9 cellular contexts compared by ENCODE assay signal in the genomic region with DNA sequence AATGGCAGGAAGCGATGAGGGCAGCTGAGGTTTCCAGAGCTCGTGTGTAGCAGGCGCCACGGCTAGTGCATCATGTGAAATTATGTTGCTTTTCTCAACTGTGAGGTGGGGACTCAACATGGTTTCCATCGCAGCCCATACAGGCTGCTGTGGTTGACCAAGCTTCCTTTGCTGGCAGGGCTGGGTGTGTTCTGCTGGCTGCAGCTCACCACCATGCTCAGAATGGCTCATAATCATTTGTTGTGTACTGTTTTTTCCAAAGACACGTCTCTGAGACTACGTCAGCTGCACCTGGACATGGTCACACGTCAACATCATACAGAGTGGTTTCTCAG. TPM values are rescaled to one million over a fixed set of nuclear protein-coding genes. Genes with fewer than 3 reads are reported as not detected.
DNase-seq lines count a peak whose midpoint lies in the region; ATAC-seq and TF ChIP-seq lines count a peak whose summit lies in the region.
"Had no signal": no experiment of that assay in that cellular context is flagged by ENCODE, and none has a peak within 500 bp of the region (broad histone marks: within the 10 kb centered on the region; RNA-seq: fewer than 3 reads in every experiment).

No MANE protein-coding gene starts in this region.

- ATAC-seq in left ventricle myocardium superior (peak; percentile 24), HG03342 (IDR thresholded peaks at IDR 0.05; ENCODE audit: unreplicated experiment) (peak; percentile 90), foreskin keratinocyte (no peak)
- peak; percentile 95 for ATAC-seq in naive thymus-derived CD4-positive, alpha-beta T cell

- no peaks in the 10 kb centered on the region for H3K36me3 ChIP-seq in right atrium auricular region
- H3K36me3 ChIP-seq in naive thymus-derived CD4-positive, alpha-beta T cell (ENCODE audit: control insufficient read depth in 2 of 3, insufficient read depth in 3 of 3, low read length in 3 of 3): no peaks in the 10 kb centered on the region

- no peak overlapping the region for H3K27ac ChIP-seq in right atrium auricular region
- H3K27ac ChIP-seq in naive thymus-derived CD4-positive, alpha-beta T cell (ENCODE audit: low read depth, low read length): peak overlapping the region; percentile 92
- H3K27ac ChIP-seq in foreskin keratinocyte: no peak overlapping the region

- DNase-seq in left ventricle myocardium superior: no peak
- DNase-seq in right atrium auricular region (ENCODE audit: low spot score): no peak
- peak; percentile 94 for DNase-seq in activated CD4-positive, alpha-beta T cell treated with anti-CD3 and anti-CD28 coated beads, Interleukin-2, amount 10 ng/mL, durations not matched to agents 7 days and 5 days
- DNase-seq in naive thymus-derived CD4-positive, alpha-beta T cell: peak; percentile 51 to 97 (median 94)
- DNase-seq in NCI-H526 treated with DMSO at 0.1 percent for 48 hours (lab: John Stamatoyannopoulos, UW): no peak
- DNase-seq in foreskin keratinocyte: no peak
- DNase-seq in mesenteric fat pad (ENCODE audit: low spot score): no peak

- H3K27me3 ChIP-seq in right atrium auricular region (no peaks in the 10 kb centered on the region), foreskin keratinocyte (no peaks in the 10 kb centered on the region)
- H3K27me3 ChIP-seq in naive thymus-derived CD4-positive, alpha-beta T cell (ENCODE audit: control insufficient read depth in 2 of 2, insufficient read depth in 2 of 2, low read length in 2 of 2): no peaks in the 10 kb centered on the region

- peaks cover 41% of the 10 kb centered on the region for H3K36me3 Mint-ChIP-seq in activated CD4-positive, alpha-beta T cell treated with anti-CD3 and anti-CD28 coated beads, Interleukin-2, amount 10 ng/mL, durations not matched to agents 7 days and 5 days (ENCODE audit: low read depth)
- peaks cover 0 to 16% (median 3%) of the 10 kb centered on the region in 5 donors for H3K36me3 Mint-ChIP-seq in naive thymus-derived CD4-positive, alpha-beta T cell

- H3K4me1 ChIP-seq in right atrium auricular region (no peaks in the 10 kb centered on the region), foreskin keratinocyte (no peaks in the 10 kb centered on the region)
- peaks cover 82 to 87% of the 10 kb centered on the region in 2 donors for H3K4me1 ChIP-seq in naive thymus-derived CD4-positive, alpha-beta T cell (ENCODE audit: control insufficient read depth in 2 of 2, insufficient read depth in 2 of 2, low read length in 2 of 2)

- peak overlapping the region; percentile 56 for H3K4me3 Mint-ChIP-seq in activated CD4-positive, alpha-beta T cell treated with anti-CD3 and anti-CD28 coated beads, Interleukin-2, amount 10 ng/mL, durations not matched to agents 7 days and 5 days
- peak overlapping the region; percentile 76 to 90 (median 82) for H3K4me3 Mint-ChIP-seq in naive thymus-derived CD4-positive, alpha-beta T cell

- H3K9me3 ChIP-seq in right atrium auricular region: no peaks in the 10 kb centered on the region
- no peaks in the 10 kb centered on the region for H3K9me3 ChIP-seq in naive thymus-derived CD4-positive, alpha-beta T cell (ENCODE audit: control insufficient read depth in 2 of 3, low read length in 3 of 3)

- peaks cover 1% of the 10 kb centered on the region for H3K9me3 Mint-ChIP-seq in activated CD4-positive, alpha-beta T cell treated with anti-CD3 and anti-CD28 coated beads, Interleukin-2, amount 10 ng/mL, durations not matched to agents 7 days and 5 days
- H3K9me3 Mint-ChIP-seq in naive thymus-derived CD4-positive, alpha-beta T cell: peaks cover 0 to 4% (median under 1%) of the 10 kb centered on the region in 11 donors

- POLR2A ChIA-PET in activated CD4-positive, alpha-beta T cell treated with anti-CD3 and anti-CD28 coated beads, Interleukin-2, amount 10 ng/mL, durations not matched to agents 7 days and 5 days (lab: Charles Lee): interaction anchor here (1.1 kb wide), 1 partner anchor 17 kb away, joined by 3 read pairs; no protein-coding TSS in a partner anchor
- POLR2A ChIA-PET in naive thymus-derived CD4-positive, alpha-beta T cell (lab: Charles Lee): interaction anchor here (0.7 to 1.6 kb wide), 22 partner anchors 8 to 131 kb away, joined by 3 to 49 read pairs (median 5); partner anchors contain the start of gene RASA3

- H3K27me3 Mint-ChIP-seq in activated CD4-positive, alpha-beta T cell treated with anti-CD3 and anti-CD28 coated beads, Interleukin-2, amount 10 ng/mL, durations not matched to agents 7 days and 5 days: no peaks in the 10 kb centered on the region
- H3K27me3 Mint-ChIP-seq in naive thymus-derived CD4-positive, alpha-beta T cell: peaks cover 0 to 17% (median 0%) of the 10 kb centered on the region in 5 donors

- H3K4me3 ChIP-seq in right atrium auricular region: no peak overlapping the region
- no peak overlapping the region for H3K4me3 ChIP-seq in naive thymus-derived CD4-positive, alpha-beta T cell (ENCODE audit: low read length)

- CTCF ChIA-PET in activated CD4-positive, alpha-beta T cell treated with anti-CD3 and anti-CD28 coated beads, Interleukin-2, amount 10 ng/mL, durations not matched to agents 7 days and 5 days (lab: Charles Lee): interaction anchor here (0.7 to 1.5 kb wide), 14 partner anchors 10 to 119 kb away, joined by 3 to 6 read pairs (median 3); no protein-coding TSS in a partner anchor
- CTCF ChIA-PET in naive thymus-derived CD4-positive, alpha-beta T cell (lab: Charles Lee): interaction anchor here (0.7 to 1.6 kb wide), 10 partner anchors 11 to 78 kb away, joined by 3 to 12 read pairs (median 5); partner anchors contain the start of gene RASA3

- peak overlapping the region; percentile 97 for H3K27ac Mint-ChIP-seq in activated CD4-positive, alpha-beta T cell treated with anti-CD3 and anti-CD28 coated beads, Interleukin-2, amount 10 ng/mL, durations not matched to agents 7 days and 5 days
- peak overlapping the region; percentile 92 to 100 (median 100) for H3K27ac Mint-ChIP-seq in naive thymus-derived CD4-positive, alpha-beta T cell

- peaks cover 86% of the 10 kb centered on the region for H3K4me1 Mint-ChIP-seq in activated CD4-positive, alpha-beta T cell treated with anti-CD3 and anti-CD28 coated beads, Interleukin-2, amount 10 ng/mL, durations not matched to agents 7 days and 5 days
- H3K4me1 Mint-ChIP-seq in naive thymus-derived CD4-positive, alpha-beta T cell: peaks cover 64 to 88% (median 85%) of the 10 kb centered on the region in 7 donors

- TF ChIP-seq CTCF in right atrium auricular region (IDR thresholded peaks at IDR 0.05) (no peak), foreskin keratinocyte (conservative IDR thresholded peaks at IDR 0.05) (no peak)

- intact Hi-C loops in left ventricle myocardium superior (cut with micrococcal nuclease): no loop called here
- intact Hi-C loops in naive thymus-derived CD4-positive, alpha-beta T cell (cut with micrococcal nuclease): loop anchor here (1.0 kb wide), 7 partner anchors 8 to 78 kb away; no protein-coding TSS in a partner anchor

RNA-seq across cellular contexts. Expression of gene RASA3, which starts 16.1 kb away (rescaled TPM):
- total RNA-seq in left ventricle myocardium superior: 12.3 TPM
- 10 to 100 TPM; 10.2 to 13.2 TPM for total RNA-seq in right atrium auricular region
- 100 to 1,000 TPM; 114 to 115 TPM for total RNA-seq in activated CD4-positive, alpha-beta T cell treated with anti-CD3 and anti-CD28 coated beads, Interleukin-2, amount 10 ng/mL, durations not matched to agents 7 days and 5 days
- total RNA-seq in naive thymus-derived CD4-positive, alpha-beta T cell: 100 to 1,000 TPM; 110 to 227 (median 199) TPM
- polyA plus RNA-seq in naive thymus-derived CD4-positive, alpha-beta T cell: 100 to 1,000 TPM; 109 to 195 TPM
- 7.7 and 9.2 TPM in 2 replicates for total RNA-seq in foreskin keratinocyte
- polyA plus RNA-seq in foreskin keratinocyte: 4.1 and 4.8 TPM in 2 replicates
- 102 TPM for total RNA-seq in mesenteric fat pad

RNA-seq across cellular contexts. Expression of gene CFAP97D2, which starts 30.6 kb away (rescaled TPM):
- total RNA-seq in left ventricle myocardium superior: not detected
- not detected for total RNA-seq in right atrium auricular region
- not detected for total RNA-seq in activated CD4-positive, alpha-beta T cell treated with anti-CD3 and anti-CD28 coated beads, Interleukin-2, amount 10 ng/mL, durations not matched to agents 7 days and 5 days
- 1 to 10 TPM in 1 of 5 experiments, under 1 TPM in 1, not detected in 3; 0.27 to 1.1 TPM for total RNA-seq in naive thymus-derived CD4-positive, alpha-beta T cell
- polyA plus RNA-seq in naive thymus-derived CD4-positive, alpha-beta T cell: under 1 TPM in 1 of 2 donors, not detected in 1; 0.33 TPM
- total RNA-seq in foreskin keratinocyte: not detected in 2 replicates
- not detected in 2 replicates for polyA plus RNA-seq in foreskin keratinocyte
- total RNA-seq in mesenteric fat pad: not detected
- total RNA-seq: activated CD8-positive, alpha-beta memory T cell treated with anti-CD3 and anti-CD28 coated beads for 36 hours had no signal

Comparison
In these comparisons a context has a peak if more than half of its experiments do, and no peak if none do; other contexts are left out.
1. DNase-seq: peak in activated CD4-positive, alpha-beta T cell treated with anti-CD3 and anti-CD28 coated beads, Interleukin-2, amount 10 ng/mL, durations not matched to agents 7 days and 5 days (single experiment) and naive thymus-derived CD4-positive, alpha-beta T cell (9 of 9); none in left ventricle myocardium superior (single experiment), right atrium auricular region (single experiment), NCI-H526 treated with DMSO at 0.1 percent for 48 hours (single experiment), foreskin keratinocyte (0 of 2) and mesenteric fat pad (single experiment).